In the genomic region with DNA sequence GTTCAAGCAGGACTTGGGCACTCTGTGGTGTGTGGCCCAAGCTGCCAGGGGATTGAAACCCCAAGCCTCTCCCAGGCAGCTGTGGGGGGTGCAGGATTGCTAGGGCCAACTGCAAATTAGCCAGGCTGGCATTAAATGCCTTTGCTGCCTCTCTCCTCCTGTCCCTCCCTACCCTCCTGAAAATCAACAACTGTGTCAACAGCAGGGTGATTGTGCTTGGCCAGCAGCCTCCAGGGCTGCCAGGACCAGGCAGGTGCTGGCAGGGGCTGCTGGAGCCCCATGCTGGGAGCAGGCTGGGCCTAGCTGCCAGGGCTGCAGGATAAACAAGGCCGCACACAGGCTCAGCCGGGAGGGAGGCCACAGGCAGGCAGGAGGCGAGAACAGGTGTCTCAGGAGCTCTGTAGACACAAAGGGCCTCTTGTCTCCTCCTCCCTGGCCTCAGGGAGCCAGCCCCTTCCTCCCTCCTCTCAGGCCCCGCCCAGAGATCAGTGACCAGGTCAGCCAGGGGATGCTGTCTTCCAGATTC, we compare ENCODE assay signal across 1 cellular context.
TF ChIP-seq lines count a peak whose summit lies in the region.

No MANE protein-coding gene starts in this region.

TF ChIP-seq in SK-N-SH, 30 proteins besides CTCF, POLR2A, EP300 and RAD21 (continued from another document):
- TF ChIP-seq, protein P1, sequence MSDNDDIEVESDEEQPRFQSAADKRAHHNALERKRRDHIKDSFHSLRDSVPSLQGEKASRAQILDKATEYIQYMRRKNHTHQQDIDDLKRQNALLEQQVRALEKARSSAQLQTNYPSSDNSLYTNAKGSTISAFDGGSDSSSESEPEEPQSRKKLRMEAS (IDR thresholded peaks at IDR 0.05; ENCODE audit: low read depth) = no peak
